In genomic region chr11:30741039-30741550, GRCh38 we compare ENCODE assay signal across 19 cellular contexts.
DNase-seq lines count a peak whose midpoint lies in the region; ATAC-seq and TF ChIP-seq lines count a peak whose summit lies in the region.
"Had no signal": no experiment of that assay in that cellular context is flagged by ENCODE, and none has a peak within 500 bp of the region (broad histone marks: within the 10 kb centered on the region; RNA-seq: fewer than 3 reads in every experiment).

No MANE protein-coding gene starts in this region.

- ATAC-seq in HG02870 (IDR thresholded peaks at IDR 0.05; ENCODE audit: unreplicated experiment): no peak

- H3K27ac Mint-ChIP-seq in nephron progenitor cell: peak overlapping the region; percentile 82
- H3K27ac Mint-ChIP-seq: IgD-negative memory B cell had no signal

- H3K36me3 ChIP-seq in A673 (ENCODE audit: insufficient read depth, low read length, poor library complexity, severe bottlenecking): no peaks in the 10 kb centered on the region
- H3K36me3 ChIP-seq: BLaER1 had no signal

- no peaks in the 10 kb centered on the region for H3K4me1 ChIP-seq in A673 (ENCODE audit: insufficient read depth, low read length, poor library complexity, severe bottlenecking)
- H3K4me1 ChIP-seq: BLaER1 had no signal

- H3K27me3 Mint-ChIP-seq in nephron progenitor cell (ENCODE audit: low read depth, poor library complexity): peaks cover 7% of the 10 kb centered on the region
- H3K27me3 Mint-ChIP-seq: IgD-negative memory B cell had no signal

- H3K27me3 ChIP-seq in A673 (replicated peaks; ENCODE audit: insufficient read depth, low read depth, low read length, poor library complexity): no peaks in the 10 kb centered on the region
- H3K27me3 ChIP-seq: BLaER1 had no signal

- H3K9me3 ChIP-seq in A673 (ENCODE audit: low read depth, low read length, poor library complexity, severe bottlenecking): no peaks in the 10 kb centered on the region
- H3K9me3 ChIP-seq: BLaER1 had no signal

- peaks cover 7% of the 10 kb centered on the region for H3K9me3 Mint-ChIP-seq in nephron progenitor cell
- H3K9me3 Mint-ChIP-seq: H9 had no signal

- CTCF ChIA-PET in A673 (lab: Charles Lee): no interaction called here

- H3K4me3 ChIP-seq in A673 (ENCODE audit: low read depth, low read length, poor library complexity, severe bottlenecking): no peak overlapping the region
- H3K4me3 ChIP-seq in choroid plexus epithelial cell (ENCODE audit: low read depth, low read length): no peak overlapping the region
- H3K4me3 ChIP-seq: BLaER1 had no signal

- BruUV-seq in A673 (replicated peaks; lab: Mats Ljungman, UMichigan): no TSS peak

- no peak overlapping the region for H3K27ac ChIP-seq in A673 (ENCODE audit: low read depth, low read length, poor library complexity, severe bottlenecking)
- H3K27ac ChIP-seq: BLaER1 had no signal

- peaks cover 52% of the 10 kb centered on the region for H3K4me1 Mint-ChIP-seq in nephron progenitor cell
- H3K4me1 Mint-ChIP-seq: H9, IgD-negative memory B cell had no signal

- POLR2A ChIA-PET in A673 (lab: Charles Lee; ENCODE audit: low non-redundant PET): no interaction called here

- no peaks in the 10 kb centered on the region for H3K36me3 Mint-ChIP-seq in nephron progenitor cell (ENCODE audit: low read depth)
- H3K36me3 Mint-ChIP-seq: IgD-negative memory B cell had no signal

- peak overlapping the region; percentile 21 for H3K4me3 Mint-ChIP-seq in nephron progenitor cell
- H3K4me3 Mint-ChIP-seq: H9, IgD-negative memory B cell had no signal

- peak; percentile 46 for DNase-seq in A673 (ENCODE audit: low spot score)
- DNase-seq in H4 (ENCODE audit: low spot score): peak; percentile 77
- DNase-seq in choroid plexus epithelial cell (ENCODE audit: low read depth): peak; percentile 35
- DNase-seq in nephron progenitor cell: no peak
- DNase-seq in NCI-H1694 treated with DMSO at 0.1 percent for 48 hours (lab: John Stamatoyannopoulos, UW): no peak
- DNase-seq in stimulated activated CD4-positive, alpha-beta T cell treated with anti-CD3 and anti-CD28 coated beads, Interleukin-4, amount 100 ng/mL, for 4 hours: no peak
- no peak for DNase-seq in NCI-H748 (lab: John Stamatoyannopoulos, UW; ENCODE audit: unreplicated experiment)
- DNase-seq: activated CD4-positive, alpha-beta T cell treated with anti-CD3 and anti-CD28 coated beads, Interleukin-2, amount 50 U/mL, for 4 hours; effector memory CD4-positive, alpha-beta T cell; GDM1; H9; head of caudate nucleus; NCI-H1436 treated with DMSO at 0.1 percent for 48 hours; NCI-H748 treated with DMSO at 0.1 percent for 48 hours; RPMI8226; T-helper 9 cell had no signal

- intact Hi-C loops in A673 (cut with micrococcal nuclease; ENCODE audit: unreplicated experiment): no loop called here

- TF ChIP-seq CTCF in A673 (conservative IDR thresholded peaks at IDR 0.05; ENCODE audit: low read depth, low read length) (no peak), choroid plexus epithelial cell (conservative IDR thresholded peaks at IDR 0.05; ENCODE audit: low read depth, low read length) (no peak), nephron progenitor cell (IDR thresholded peaks at IDR 0.05) (no peak)

Comparison
In these comparisons a context has a peak if more than half of its experiments do, and no peak if none do; other contexts are left out.
1. DNase-seq: peak in A673 (single experiment), H4 (single experiment) and choroid plexus epithelial cell (single experiment); none in nephron progenitor cell (single experiment), NCI-H1694 treated with DMSO at 0.1 percent for 48 hours (single experiment), stimulated activated CD4-positive, alpha-beta T cell treated with anti-CD3 and anti-CD28 coated beads, Interleukin-4, amount 100 ng/mL, for 4 hours (0 of 2) and NCI-H748 (single experiment).